13 cellular contexts compared by ENCODE assay signal in the genomic region with DNA sequence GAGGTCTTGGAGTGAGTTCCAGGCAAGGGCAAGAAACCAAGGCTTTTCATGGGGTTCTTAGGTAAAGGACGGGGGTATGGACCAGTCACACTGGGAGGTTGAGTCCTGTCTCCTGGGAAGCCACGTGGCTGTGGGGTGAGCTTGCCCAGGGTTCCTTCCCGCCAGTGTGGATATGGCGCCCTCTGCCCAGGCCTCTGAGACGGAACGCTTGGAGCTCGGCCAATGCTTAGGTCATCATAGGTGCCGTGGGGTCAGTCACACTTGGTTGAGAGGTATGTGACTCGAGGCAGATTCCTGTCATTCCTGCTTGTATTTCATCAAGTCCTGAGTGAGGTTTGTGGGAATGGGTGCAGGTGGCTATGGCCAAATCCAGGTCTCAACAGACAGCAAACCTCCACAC. TPM values are rescaled to one million over a fixed set of nuclear protein-coding genes. Genes with fewer than 3 reads are reported as not detected.
DNase-seq lines count a peak whose midpoint lies in the region; ATAC-seq, FAIRE-seq and TF ChIP-seq lines count a peak whose summit lies in the region.
"Had no signal": no experiment of that assay in that cellular context is flagged by ENCODE, and none has a peak within 500 bp of the region (broad histone marks: within the 10 kb centered on the region; RNA-seq: fewer than 3 reads in every experiment).

No MANE protein-coding gene starts in this region.

- H3K4me1 ChIP-seq in kidney (ENCODE audit: control insufficient read depth in 1 of 2, insufficient read depth in 1 of 2, low read depth in 1 of 2, low read length in 2 of 2): peaks cover 0 to 6% of the 10 kb centered on the region in 2 donors

- FAIRE-seq in H54 (lab: Jason Lieb, UNC): no peak
- no peak for FAIRE-seq in kidney (lab: Jason Lieb, UNC)
- FAIRE-seq: islet of Langerhans had no signal

- no peaks in the 10 kb centered on the region for H3K4me1 Mint-ChIP-seq in stimulated activated memory B cell treated with anti-CD40 and anti-IgM and Interleukin-4, amounts not matched to agents 10 μg/mL and 1 μg/mL and 100 μg/mL, for 72 hours
- H3K4me1 Mint-ChIP-seq: brain had no signal

- no peak overlapping the region for H3K27ac Mint-ChIP-seq in stimulated activated memory B cell treated with anti-CD40 and anti-IgM and Interleukin-4, amounts not matched to agents 10 μg/mL and 1 μg/mL and 100 μg/mL, for 72 hours
- H3K27ac Mint-ChIP-seq: brain had no signal

- no peak overlapping the region for H3K4me3 Mint-ChIP-seq in stimulated activated memory B cell treated with anti-CD40 and anti-IgM and Interleukin-4, amounts not matched to agents 10 μg/mL and 1 μg/mL and 100 μg/mL, for 72 hours
- H3K4me3 Mint-ChIP-seq: brain had no signal

- no peak overlapping the region for H3K9ac ChIP-seq in kidney (ENCODE audit: low read length in 2 of 2)

- intact Hi-C loops in kidney (cut with DNase I): no loop called here

- peak; percentile 18 for TF ChIP-seq CTCF in kidney (IDR thresholded peaks at IDR 0.05; ENCODE audit: borderline replicate concordance, extremely low read depth, insufficient read depth)

- no peak overlapping the region for H3K27ac ChIP-seq in kidney (ENCODE audit: low read depth in 2 of 2, low read length in 2 of 2)

- ATAC-seq in SK-N-SH treated with all-trans-retinoic acid at 6 μM for 48 hours (peak; percentile 22), GM18867 (IDR thresholded peaks at IDR 0.05; ENCODE audit: unreplicated experiment) (no peak)
- no peak for ATAC-seq in stimulated activated memory B cell treated with anti-CD40 and anti-IgM and Interleukin-4, amounts not matched to agents 10 μg/mL and 1 μg/mL and 100 μg/mL, for 72 hours

- no peaks in the 10 kb centered on the region for H3K27me3 Mint-ChIP-seq in stimulated activated memory B cell treated with anti-CD40 and anti-IgM and Interleukin-4, amounts not matched to agents 10 μg/mL and 1 μg/mL and 100 μg/mL, for 72 hours

- H3K4me3 ChIP-seq in kidney (ENCODE audit: low read length in 2 of 2): no peak overlapping the region

- peak; percentile 71 for DNase-seq in 8988T
- peak; percentile 47 for DNase-seq in H54 (ENCODE audit: insufficient read length, low spot score)
- DNase-seq in kidney: peak; percentile 86
- DNase-seq in NCI-H1930 (lab: John Stamatoyannopoulos, UW): no peak
- no peak for DNase-seq in foreskin melanocyte
- DNase-seq: activated T-cell treated with anti-CD3 and anti-CD28 coated beads, Interleukin-2, amount 50 U/mL, for 48 hours; NCI-H1436 treated with DMSO at 0.1 percent for 48 hours; stimulated activated CD4-positive, alpha-beta T cell treated with anti-CD3 and anti-CD28 coated beads, Interleukin-4, amount 100 ng/mL, for 24 hours had no signal

- H3K36me3 Mint-ChIP-seq in stimulated activated memory B cell treated with anti-CD40 and anti-IgM and Interleukin-4, amounts not matched to agents 10 μg/mL and 1 μg/mL and 100 μg/mL, for 72 hours: peaks cover 55% of the 10 kb centered on the region

- TF ChIP-seq POLR2A in H54 (IDR thresholded peaks at IDR 0.05; ENCODE audit: low read depth, low read length): no peak

- no peaks in the 10 kb centered on the region for H3K9me3 ChIP-seq in kidney (ENCODE audit: control insufficient read depth in 1 of 2, low read length in 2 of 2)

- peaks cover 2% of the 10 kb centered on the region for H3K9me3 Mint-ChIP-seq in stimulated activated memory B cell treated with anti-CD40 and anti-IgM and Interleukin-4, amounts not matched to agents 10 μg/mL and 1 μg/mL and 100 μg/mL, for 72 hours
- H3K9me3 Mint-ChIP-seq: brain had no signal

- peaks cover 18 to 31% of the 10 kb centered on the region in 2 donors for H3K36me3 ChIP-seq in kidney (ENCODE audit: control insufficient read depth in 1 of 2, insufficient read depth in 2 of 2, low read length in 2 of 2)

TF ChIP-seq in SK-N-SH treated with all-trans-retinoic acid at 6 μM for 48 hours, 23 proteins besides CTCF, POLR2A, EP300 and RAD21:
- no peak for TF ChIP-seq GLIS3 (CRISPR knock-in tag; IDR thresholded peaks at IDR 0.05)
- TF ChIP-seq BACH2 (CRISPR knock-in tag; IDR thresholded peaks at IDR 0.05; ENCODE audit: borderline replicate concordance): no peak
- no peak for TF ChIP-seq CSRNP3 (CRISPR knock-in tag; IDR thresholded peaks at IDR 0.05)
- TF ChIP-seq OSR1 (CRISPR knock-in tag; IDR thresholded peaks at IDR 0.05): no peak
- TF ChIP-seq, protein P1, sequence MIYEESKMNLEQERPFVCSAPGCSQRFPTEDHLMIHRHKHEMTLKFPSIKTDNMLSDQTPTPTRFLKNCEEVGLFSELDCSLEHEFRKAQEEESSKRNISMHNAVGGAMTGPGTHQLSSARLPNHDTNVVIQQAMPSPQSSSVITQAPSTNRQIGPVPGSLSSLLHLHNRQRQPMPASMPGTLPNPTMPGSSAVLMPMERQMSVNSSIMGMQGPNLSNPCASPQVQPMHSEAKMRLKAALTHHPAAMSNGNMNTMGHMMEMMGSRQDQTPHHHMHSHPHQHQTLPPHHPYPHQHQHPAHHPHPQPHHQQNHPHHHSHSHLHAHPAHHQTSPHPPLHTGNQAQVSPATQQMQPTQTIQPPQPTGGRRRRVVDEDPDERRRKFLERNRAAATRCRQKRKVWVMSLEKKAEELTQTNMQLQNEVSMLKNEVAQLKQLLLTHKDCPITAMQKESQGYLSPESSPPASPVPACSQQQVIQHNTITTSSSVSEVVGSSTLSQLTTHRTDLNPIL (CRISPR knock-in tag; IDR thresholded peaks at IDR 0.05; ENCODE audit: low read depth): no peak
- TF ChIP-seq ZNF565 (CRISPR knock-in tag; conservative IDR thresholded peaks at IDR 0.05; ENCODE audit: low read depth): no peak
- TF ChIP-seq PATZ1 (CRISPR knock-in tag; IDR thresholded peaks at IDR 0.05; ENCODE audit: borderline replicate concordance): no peak
- no peak for TF ChIP-seq ZNF70 (CRISPR knock-in tag; IDR thresholded peaks at IDR 0.05)
- TF ChIP-seq PPARA (CRISPR knock-in tag; IDR thresholded peaks at IDR 0.05; ENCODE audit: borderline replicate concordance): no peak
- no peak for TF ChIP-seq ZFP3 (CRISPR knock-in tag; IDR thresholded peaks at IDR 0.05)
- TF ChIP-seq ARNTL (CRISPR knock-in tag; IDR thresholded peaks at IDR 0.05; ENCODE audit: borderline replicate concordance, low read depth): no peak
- no peak for TF ChIP-seq SNAI2 (CRISPR knock-in tag; IDR thresholded peaks at IDR 0.05)
- TF ChIP-seq, protein P2, sequence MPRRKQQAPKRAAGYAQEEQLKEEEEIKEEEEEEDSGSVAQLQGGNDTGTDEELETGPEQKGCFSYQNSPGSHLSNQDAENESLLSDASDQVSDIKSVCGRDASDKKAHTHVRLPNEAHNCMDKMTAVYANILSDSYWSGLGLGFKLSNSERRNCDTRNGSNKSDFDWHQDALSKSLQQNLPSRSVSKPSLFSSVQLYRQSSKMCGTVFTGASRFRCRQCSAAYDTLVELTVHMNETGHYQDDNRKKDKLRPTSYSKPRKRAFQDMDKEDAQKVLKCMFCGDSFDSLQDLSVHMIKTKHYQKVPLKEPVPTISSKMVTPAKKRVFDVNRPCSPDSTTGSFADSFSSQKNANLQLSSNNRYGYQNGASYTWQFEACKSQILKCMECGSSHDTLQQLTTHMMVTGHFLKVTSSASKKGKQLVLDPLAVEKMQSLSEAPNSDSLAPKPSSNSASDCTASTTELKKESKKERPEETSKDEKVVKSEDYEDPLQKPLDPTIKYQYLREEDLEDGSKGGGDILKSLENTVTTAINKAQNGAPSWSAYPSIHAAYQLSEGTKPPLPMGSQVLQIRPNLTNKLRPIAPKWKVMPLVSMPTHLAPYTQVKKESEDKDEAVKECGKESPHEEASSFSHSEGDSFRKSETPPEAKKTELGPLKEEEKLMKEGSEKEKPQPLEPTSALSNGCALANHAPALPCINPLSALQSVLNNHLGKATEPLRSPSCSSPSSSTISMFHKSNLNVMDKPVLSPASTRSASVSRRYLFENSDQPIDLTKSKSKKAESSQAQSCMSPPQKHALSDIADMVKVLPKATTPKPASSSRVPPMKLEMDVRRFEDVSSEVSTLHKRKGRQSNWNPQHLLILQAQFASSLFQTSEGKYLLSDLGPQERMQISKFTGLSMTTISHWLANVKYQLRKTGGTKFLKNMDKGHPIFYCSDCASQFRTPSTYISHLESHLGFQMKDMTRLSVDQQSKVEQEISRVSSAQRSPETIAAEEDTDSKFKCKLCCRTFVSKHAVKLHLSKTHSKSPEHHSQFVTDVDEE (CRISPR knock-in tag; IDR thresholded peaks at IDR 0.05): no peak
- no peak for TF ChIP-seq RARB (CRISPR knock-in tag; IDR thresholded peaks at IDR 0.05)

RNA-seq across cellular contexts. Expression of gene TENT4A, which starts 46.2 kb away (rescaled TPM):
- 22.8 TPM for total RNA-seq in kidney
- 4.8 TPM for polyA plus RNA-seq in kidney (ENCODE audit: insufficient read depth, low read depth, low replicate concordance)

Comparison
In these comparisons a context has a peak if more than half of its experiments do, and no peak if none do; other contexts are left out.
1. DNase-seq: peak in 8988T (single experiment), H54 (single experiment) and kidney (single experiment); none in NCI-H1930 (0 of 2) and foreskin melanocyte (single experiment).